Comparison of ENCODE assay signal across 21 cellular contexts in genomic region chr11:116994195-116994594, GRCh38.
A peak's percentile ranks its signal among the peaks of the same experiment; 100 is the strongest.
DNase-seq lines count a peak whose midpoint lies in the region; ATAC-seq and TF ChIP-seq lines count a peak whose summit lies in the region.
"Had no signal": no experiment of that assay in that cellular context is flagged by ENCODE, and none has a peak within 500 bp of the region (broad histone marks: within the 10 kb centered on the region; RNA-seq: fewer than 3 reads in every experiment).

No MANE protein-coding gene starts in this region.

- WGBS in HUES64 = 71% methylated on average over 3 of the region's 3 CpGs

- CTCF ChIA-PET in CD4-positive, alpha-beta memory T cell (lab: Charles Lee; ENCODE audit: partially characterized antibody) = interaction anchor here (1.1 to 1.8 kb wide), 4 partner anchors 65 to 158 kb away, joined by 3 to 4 read pairs (median 3); no protein-coding TSS in a partner anchor

- no peak for DNase-seq in CD4-positive, alpha-beta memory T cell
- DNase-seq in dorsolateral prefrontal cortex = no peak
- DNase-seq in neural crest cell (ENCODE audit: low read depth, low spot score) = no peak
- DNase-seq in SIG-M5 treated with dmso at 0.1 percent for 504 hours (lab: John Stamatoyannopoulos, UW; ENCODE audit: unreplicated experiment) = no peak
- DNase-seq in left lobe of liver (ENCODE audit: low spot score) = no peak
- DNase-seq: activated CD4-positive, alpha-beta T cell treated with anti-CD3 and anti-CD28 coated beads, Interleukin-2, amount 50 U/mL, for 1 hour; AML-193; DMS79 treated with DMSO at 0.1 percent for 48 hours; KG1; NCI-H1417 treated with DMSO at 0.1 percent for 48 hours; NCI-H226; SHP77 treated with DMSO at 0.1 percent for 48 hours; stimulated activated naive CD4-positive, alpha-beta T cell treated with Interleukin-2 at 50 U/mL for 16 hours; T1000 had no signal

- H3K4me1 Mint-ChIP-seq in CD4-positive, alpha-beta memory T cell = peaks cover 45 to 81% (median 61%) of the 10 kb centered on the region in 4 donors
- peaks cover 44% of the 10 kb centered on the region for H3K4me1 Mint-ChIP-seq in neural crest cell

- no peaks in the 10 kb centered on the region for H3K36me3 ChIP-seq in CD4-positive, alpha-beta memory T cell (ENCODE audit: insufficient read depth, low read length)
- H3K36me3 ChIP-seq in HUES64 (ENCODE audit: insufficient read depth, low read length) = no peaks in the 10 kb centered on the region
- H3K36me3 ChIP-seq: ascending aorta, ovary had no signal

- no peaks in the 10 kb centered on the region for H3K9me3 ChIP-seq in CD4-positive, alpha-beta memory T cell (ENCODE audit: control insufficient read depth in 1 of 2, low read length in 2 of 2)
- H3K9me3 ChIP-seq in HUES64 (ENCODE audit: insufficient read depth, low read depth, low read length) = no peaks in the 10 kb centered on the region
- H3K9me3 ChIP-seq: ascending aorta, ovary had no signal

- peaks cover 6 to 8% of the 10 kb centered on the region in 2 donors for H3K36me3 Mint-ChIP-seq in CD4-positive, alpha-beta memory T cell
- no peaks in the 10 kb centered on the region for H3K36me3 Mint-ChIP-seq in neural crest cell (ENCODE audit: low read depth)

- H3K27ac ChIP-seq in CD4-positive, alpha-beta memory T cell (ENCODE audit: low read depth, low read length) = peak overlapping the region; percentile 10
- peak overlapping the region; percentile 8; the same call in 1 of the 2 replicates for H3K27ac ChIP-seq in HUES64 (ENCODE audit: low read depth, low read length)
- H3K27ac ChIP-seq in dorsolateral prefrontal cortex = peak overlapping the region in 58 of 59 donors; percentile 5 to 96 (median 80)
- H3K27ac ChIP-seq: ascending aorta, ovary, skin epidermis had no signal

- H3K9ac ChIP-seq in HUES64 (ENCODE audit: low read depth, low read length) = no peak overlapping the region

- H3K27me3 ChIP-seq in CD4-positive, alpha-beta memory T cell (ENCODE audit: insufficient read depth, low read length) = no peaks in the 10 kb centered on the region
- H3K27me3 ChIP-seq in HUES64 (ENCODE audit: insufficient read depth, low read length) (no peaks in the 10 kb centered on the region), dorsolateral prefrontal cortex (no peaks in the 10 kb centered on the region)
- H3K27me3 ChIP-seq: ascending aorta, ovary had no signal

- intact Hi-C loops in CD4-positive, alpha-beta memory T cell (cut with micrococcal nuclease) = loop anchor here (5.0 kb wide), 1 partner anchor 103 kb away; the partner anchor contains the start of gene SIK3
- intact Hi-C loops in dorsolateral prefrontal cortex (cut with DNase I) = no loop called here

- no peak for ATAC-seq in GM19351 (IDR thresholded peaks at IDR 0.05; ENCODE audit: unreplicated experiment)
- ATAC-seq in GM18858 (IDR thresholded peaks at IDR 0.05; ENCODE audit: unreplicated experiment) = no peak
- ATAC-seq in left lobe of liver = no peak

- H3K4me3 Mint-ChIP-seq in CD4-positive, alpha-beta memory T cell = peak overlapping the region in 3 of 8 donors; percentile 37 to 53 (median 45)
- H3K4me3 Mint-ChIP-seq in neural crest cell = peak overlapping the region; percentile 17
- H3K4me3 Mint-ChIP-seq: activated T-helper 1 cell treated with anti-CD3 and anti-CD28 coated beads, Interleukin-12 subunit alpha, Interleukin-12 subunit beta, Interleukin-2, Interleukin-4 antibody, amounts not matched to agents 30 ng/mL and 10 ng/mL and 1 ng/mL, durations not matched to agents 14 hours and 24 hours and 36 hours had no signal

- no peaks in the 10 kb centered on the region for H3K9me3 Mint-ChIP-seq in CD4-positive, alpha-beta memory T cell
- no peaks in the 10 kb centered on the region for H3K9me3 Mint-ChIP-seq in neural crest cell
- H3K9me3 Mint-ChIP-seq: activated T-helper 1 cell treated with anti-CD3 and anti-CD28 coated beads, Interleukin-12 subunit alpha, Interleukin-12 subunit beta, Interleukin-2, Interleukin-4 antibody, amounts not matched to agents 30 ng/mL and 10 ng/mL and 1 ng/mL, durations not matched to agents 14 hours and 24 hours and 36 hours had no signal

- POLR2A ChIA-PET in CD4-positive, alpha-beta memory T cell (lab: Charles Lee; ENCODE audit: partially characterized antibody) = interaction anchor here (1.7 to 1.8 kb wide), 2 partner anchors 39 to 63 kb away, joined by 5 read pairs; no protein-coding TSS in a partner anchor

- no peak overlapping the region for H3K4me3 ChIP-seq in CD4-positive, alpha-beta memory T cell (ENCODE audit: low read length in 2 of 2)
- H3K4me3 ChIP-seq in HUES64 (ENCODE audit: low read length) (no peak overlapping the region), dorsolateral prefrontal cortex (peak overlapping the region in 21 of 59 donors; percentile 2 to 46 (median 27))
- H3K4me3 ChIP-seq: ascending aorta, ovary, skin epidermis had no signal

- TF ChIP-seq CTCF in dorsolateral prefrontal cortex (IDR thresholded peaks at IDR 0.05 in 54 of 56, conservative IDR thresholded peaks at IDR 0.05 in 2 of 56; ENCODE audit: low read depth in 1 of 56, partially characterized antibody in 56 of 56) (no peak), neural crest cell (conservative IDR thresholded peaks at IDR 0.05) (no peak)

- H3K4me1 ChIP-seq in CD4-positive, alpha-beta memory T cell (ENCODE audit: insufficient read depth, low read length) = peaks cover 44% of the 10 kb centered on the region
- peaks cover 38% of the 10 kb centered on the region for H3K4me1 ChIP-seq in HUES64 (ENCODE audit: insufficient read depth, low read length)

- no peaks in the 10 kb centered on the region for H3K27me3 Mint-ChIP-seq in CD4-positive, alpha-beta memory T cell
- H3K27me3 Mint-ChIP-seq in neural crest cell (ENCODE audit: low read depth) = peaks cover 6% of the 10 kb centered on the region

- peak overlapping the region; percentile 39 to 96 (median 88) for H3K27ac Mint-ChIP-seq in CD4-positive, alpha-beta memory T cell
- no peak overlapping the region for H3K27ac Mint-ChIP-seq in neural crest cell (ENCODE audit: unreplicated experiment)

Comparison
In these comparisons a context has a peak if more than half of its experiments do, and no peak if none do; other contexts are left out.
1. H3K27ac ChIP-seq: peak in every context shown above with its lines; median percentile 80 in dorsolateral prefrontal cortex; 10 in CD4-positive, alpha-beta memory T cell; 8 in HUES64.